ENCODE assay signal across 32 cellular contexts in genomic region chr1:242542271-242542670, GRCh38. TPM values are rescaled to one million over a fixed set of nuclear protein-coding genes. Genes with fewer than 3 reads are reported as not detected.
"Had no signal": no experiment of that assay in that cellular context is flagged by ENCODE, and none has a peak within 500 bp of the region (broad histone marks: within the 10 kb centered on the region; RNA-seq: fewer than 3 reads in every experiment).

No MANE protein-coding gene starts in this region.

- FAIRE-seq: islet of Langerhans, kidney, pancreas, small intestine, urothelium cell line had no signal

- H3K4me2 ChIP-seq: hepatocyte had no signal

- H3K27ac Mint-ChIP-seq: immature natural killer cell; naive thymus-derived CD8-positive, alpha-beta T cell; nephron; stimulated activated effector memory CD8-positive, alpha-beta T cell treated with anti-CD3 and anti-CD28 coated beads, Interleukin-12 subunit alpha, Interleukin-12 subunit beta, amount 100 ng/mL, for 72 hours; stimulated activated naive CD8-positive, alpha-beta T cell treated with anti-CD3 and anti-CD28 coated beads, Interleukin-15, Interleukin-2, amounts not matched to agents 100 ng/mL and 50 ng/mL, for 24 hours had no signal

- H3K4me1 Mint-ChIP-seq: immature natural killer cell; naive thymus-derived CD8-positive, alpha-beta T cell; nephron; neural crest cell; stimulated activated effector memory CD8-positive, alpha-beta T cell treated with anti-CD3 and anti-CD28 coated beads, Interleukin-12 subunit alpha, Interleukin-12 subunit beta, amount 100 ng/mL, for 72 hours had no signal

- H3K9me3 ChIP-seq: left lung, lower lobe of right lung, pancreas, prostate gland, sigmoid colon, suprapubic skin, thoracic aorta, tibial artery, upper lobe of right lung had no signal

- H3K4me1 ChIP-seq: left lung, lower lobe of right lung, pancreas, prostate gland, sigmoid colon, spleen, suprapubic skin, tibial artery, upper lobe of right lung had no signal

- DNase-seq: immature natural killer cell; kidney; left colon; left lung; lower lobe of right lung; mammary epithelial cell; mesenchymal stem cell; naive thymus-derived CD8-positive, alpha-beta T cell; nucleus accumbens; pancreas; posterior cingulate gyrus; retina; right cardiac atrium; sigmoid colon; small intestine; spleen; stimulated activated CD4-positive, alpha-beta T cell treated with anti-CD3 and anti-CD28 coated beads, Interleukin-4, amount 100 ng/mL, for 24 hours; stimulated activated naive CD4-positive, alpha-beta T cell; tibial artery; trophoblast cell; upper lobe of right lung had no signal

- H3K9me3 Mint-ChIP-seq: nephron; neural crest cell; stimulated activated effector memory CD8-positive, alpha-beta T cell treated with anti-CD3 and anti-CD28 coated beads, Interleukin-12 subunit alpha, Interleukin-12 subunit beta, amount 100 ng/mL, for 72 hours; stimulated activated naive CD8-positive, alpha-beta T cell treated with anti-CD3 and anti-CD28 coated beads, Interleukin-15, Interleukin-2, amounts not matched to agents 100 ng/mL and 50 ng/mL, for 24 hours had no signal

- ATAC-seq: left colon; left lung; lower lobe of right lung; naive thymus-derived CD8-positive, alpha-beta T cell; pancreas; right cardiac atrium; stimulated activated effector memory CD8-positive, alpha-beta T cell treated with anti-CD3 and anti-CD28 coated beads, Interleukin-12 subunit alpha, Interleukin-12 subunit beta, amount 100 ng/mL, for 72 hours; upper lobe of right lung had no signal

- H3K36me3 Mint-ChIP-seq: immature natural killer cell; naive thymus-derived CD8-positive, alpha-beta T cell; stimulated activated effector memory CD8-positive, alpha-beta T cell treated with anti-CD3 and anti-CD28 coated beads, Interleukin-12 subunit alpha, Interleukin-12 subunit beta, amount 100 ng/mL, for 72 hours had no signal

- H3K4me3 Mint-ChIP-seq: immature natural killer cell; naive thymus-derived CD8-positive, alpha-beta T cell; nephron; neural crest cell; stimulated activated effector memory CD8-positive, alpha-beta T cell treated with anti-CD3 and anti-CD28 coated beads, Interleukin-12 subunit alpha, Interleukin-12 subunit beta, amount 100 ng/mL, for 72 hours; stimulated activated naive CD8-positive, alpha-beta T cell treated with anti-CD3 and anti-CD28 coated beads, Interleukin-15, Interleukin-2, amounts not matched to agents 100 ng/mL and 50 ng/mL, for 24 hours had no signal

- H3K36me3 ChIP-seq: left lung, lower lobe of right lung, pancreas, prostate gland, sigmoid colon, spleen, suprapubic skin, thoracic aorta, tibial artery, upper lobe of right lung had no signal

- H3K27ac ChIP-seq: hepatocyte, left lung, lower lobe of right lung, pancreas, prostate gland, sigmoid colon, spleen, suprapubic skin, thoracic aorta, tibial artery, upper lobe of right lung had no signal

- H3K4me3 ChIP-seq: hepatocyte, left lung, lower lobe of right lung, pancreas, prostate gland, sigmoid colon, spleen, suprapubic skin, thoracic aorta, tibial artery, upper lobe of right lung had no signal

RNA-seq across cellular contexts. Expression of gene PLD5, which starts 17.8 kb away (rescaled TPM):
- total RNA-seq: osteoblast had no signal
- polyA plus RNA-seq: immature natural killer cell; naive thymus-derived CD8-positive, alpha-beta T cell had no signal
